15 cellular contexts compared by ENCODE assay signal in genomic region chr9:93568169-93568568, GRCh38.
"Had no signal": no experiment of that assay in that cellular context is flagged by ENCODE, and none has a peak within 500 bp of the region (broad histone marks: within the 10 kb centered on the region; RNA-seq: fewer than 3 reads in every experiment).

No MANE protein-coding gene starts in this region.

- DNase-seq: activated CD8-positive, alpha-beta T cell treated with anti-CD3 and anti-CD28 coated beads, Interleukin-2, amount 10 ng/mL, durations not matched to agents 7 days and 5 days; activated effector memory CD4-positive, alpha-beta T cell treated with anti-CD3 and anti-CD28 coated beads, Interleukin-2, amount 50 U/mL, for 16 hours; activated T-cell treated with anti-CD3 and anti-CD28 coated beads, Interleukin-2, amount 50 U/mL, for 1 hour; esophagus squamous epithelium; foreskin fibroblast; left lung; mesenchymal stem cell; right lobe of liver; stimulated activated CD4-positive, alpha-beta T cell treated with anti-CD3 and anti-CD28 coated beads, Interleukin-2, amount 100 ng/mL, for 24 hours; stimulated activated naive CD4-positive, alpha-beta T cell; upper lobe of right lung had no signal

- H3K27ac ChIP-seq: right lobe of liver, suprapubic skin had no signal

- H3K9me3 Mint-ChIP-seq: activated naive CD4-positive, alpha-beta T cell treated with anti-CD3 and anti-CD28 coated beads, Interleukin-2, amount 50 U/mL, for 72 hours had no signal

- H3K27me3 ChIP-seq: esophagus squamous epithelium, left lung, right lobe of liver, suprapubic skin, upper lobe of right lung had no signal

- ATAC-seq: activated CD4-positive, CD25-positive, alpha-beta regulatory T cell treated with anti-CD3 and anti-CD28 coated beads, Interleukin-2, amount 50 U/mL, for 24 hours; activated CD8-positive, alpha-beta T cell treated with anti-CD3 and anti-CD28 coated beads, Interleukin-2, amount 10 ng/mL, durations not matched to agents 7 days and 5 days; activated naive CD4-positive, alpha-beta T cell treated with anti-CD3 and anti-CD28 coated beads, Interleukin-2, amount 50 U/mL, for 72 hours; right lobe of liver; upper lobe of right lung had no signal

- H3K9me3 ChIP-seq: esophagus squamous epithelium, right lobe of liver, suprapubic skin, upper lobe of right lung had no signal

- FAIRE-seq: islet of Langerhans had no signal
